16 cellular contexts compared by ENCODE assay signal in genomic region chr4:26176621-26177121, GRCh38.
DNase-seq lines count a peak whose midpoint lies in the region; ATAC-seq, FAIRE-seq and TF ChIP-seq lines count a peak whose summit lies in the region.
"Had no signal": no experiment of that assay in that cellular context is flagged by ENCODE, and none has a peak within 500 bp of the region (broad histone marks: within the 10 kb centered on the region; RNA-seq: fewer than 3 reads in every experiment).

No MANE protein-coding gene starts in this region.

- TF ChIP-seq POLR2A in GM12891 (IDR thresholded peaks at IDR 0.05; ENCODE audit: low read depth, low read length), result no peak

- no peak for TF ChIP-seq CTCF in RWPE2 (IDR thresholded peaks at IDR 0.05; ENCODE audit: poor library complexity, severe bottlenecking)
- no peak for TF ChIP-seq CTCF in retinal pigment epithelial cell (conservative IDR thresholded peaks at IDR 0.05; ENCODE audit: low read depth, low read length)

- H3K27ac ChIP-seq in RWPE2 (ENCODE audit: poor library complexity, severe bottlenecking), result peak overlapping the region; percentile 54

- H3K27me3 ChIP-seq in RWPE2 (ENCODE audit: insufficient read depth, poor library complexity, severe bottlenecking), result no peaks in the 10 kb centered on the region

- FAIRE-seq in GM12891 (lab: Jason Lieb, UNC), result peak; percentile 5
- FAIRE-seq: GM18507 had no signal

- DNase-seq in GM12891 (ENCODE audit: insufficient read length, low spot score) (no peak), RWPE2 (ENCODE audit: low spot score) (no peak), fibroblast of peridontal ligament (ENCODE audit: extremely low read depth) (peak; percentile 68), retinal pigment epithelial cell (ENCODE audit: low read depth) (peak; percentile 85), germinal center (ENCODE audit: low spot score) (no peak), NCI-H2107 (lab: John Stamatoyannopoulos, UW) (no peak)
- no peak for DNase-seq in NK-92 treated with Interleukin-12 subunit alpha and Interleukin-12 subunit beta, amount 100 ng/mL, for 24 hours (lab: John Stamatoyannopoulos, UW)
- DNase-seq: amniotic stem cell; CD8-positive, alpha-beta T cell; islet precursor cell; naive B cell; NCI-H187; NCI-H524 treated with DMSO at 0.1 percent for 48 hours; SW 1271 had no signal

- H3K4me3 ChIP-seq in RWPE2 (ENCODE audit: severe bottlenecking) (no peak overlapping the region), retinal pigment epithelial cell (ENCODE audit: low read length) (no peak overlapping the region)

- H3K9me3 ChIP-seq in RWPE2 (ENCODE audit: severe bottlenecking), result no peaks in the 10 kb centered on the region

- peak; percentile 74 for ATAC-seq in RWPE2 (ENCODE audit: low read depth)
- no peak for ATAC-seq in HG02588 (IDR thresholded peaks at IDR 0.05; ENCODE audit: unreplicated experiment)
- ATAC-seq: CD8-positive, alpha-beta T cell had no signal

- peaks cover 10% of the 10 kb centered on the region for H3K4me1 ChIP-seq in RWPE2 (ENCODE audit: insufficient read depth, poor library complexity, severe bottlenecking)

- no peaks in the 10 kb centered on the region for H3K36me3 ChIP-seq in RWPE2 (ENCODE audit: low read depth)

TF ChIP-seq in GM12891, 5 proteins besides CTCF, POLR2A, EP300 and RAD21:
- TF ChIP-seq TAF1 (IDR thresholded peaks at IDR 0.05; ENCODE audit: low read depth, low read length), result no peak
- TF ChIP-seq POLR2AphosphoS5 (IDR thresholded peaks at IDR 0.05; ENCODE audit: low read depth, low read length), result no peak
- no peak for TF ChIP-seq PAX5 (IDR thresholded peaks at IDR 0.05; ENCODE audit: insufficient read depth, low read length, severe bottlenecking)
- TF ChIP-seq POU2F2 (IDR thresholded peaks at IDR 0.05; ENCODE audit: low read depth, low read length), result no peak

Comparison
In these comparisons a context has a peak if more than half of its experiments do, and no peak if none do; other contexts are left out.
1. DNase-seq: peak in fibroblast of peridontal ligament (single experiment) and retinal pigment epithelial cell (single experiment); none in GM12891 (single experiment), RWPE2 (single experiment), NK-92 treated with Interleukin-12 subunit alpha and Interleukin-12 subunit beta, amount 100 ng/mL, for 24 hours (single experiment), germinal center (single experiment) and NCI-H2107 (single experiment).